ENCODE assay signal across 11 cellular contexts in genomic region chr1:40076895-40077312, GRCh38. TPM values are rescaled to one million over a fixed set of nuclear protein-coding genes. Genes with fewer than 3 reads are reported as not detected.
DNase-seq lines count a peak whose midpoint lies in the region; ATAC-seq, FAIRE-seq and TF ChIP-seq lines count a peak whose summit lies in the region.
"Had no signal": no experiment of that assay in that cellular context is flagged by ENCODE, and none has a peak within 500 bp of the region (broad histone marks: within the 10 kb centered on the region; RNA-seq: fewer than 3 reads in every experiment).

No MANE protein-coding gene starts in this region.

- peak; percentile 91 for DNase-seq in CD1c-positive myeloid dendritic cell (ENCODE audit: extremely low spot score)
- peak; percentile 64 for DNase-seq in PC-3
- DNase-seq in fibroblast of gingiva (ENCODE audit: low read depth), result peak; percentile 73
- DNase-seq in trophoblast cell, result peak; percentile 61 to 68
- no peak for DNase-seq in mesenteric fat pad (ENCODE audit: low spot score)
- no peak for DNase-seq in GM12892 (ENCODE audit: insufficient read length)
- DNase-seq in D341Med (ENCODE audit: low spot score), result no peak
- no peak for DNase-seq in activated T-helper 1 cell treated with anti-CD3 and anti-CD28 coated beads, Interleukin-12 subunit alpha, Interleukin-12 subunit beta, Interleukin-2, Interleukin-4 antibody, amounts not matched to agents 30 ng/mL and 10 ng/mL and 1 ng/mL, durations not matched to agents 14 hours and 24 hours and 36 hours (ENCODE audit: low spot score)
- DNase-seq: effector memory CD8-positive, alpha-beta T cell; ovary had no signal

- no peak overlapping the region for H3K4me3 ChIP-seq in PC-3 (ENCODE audit: low read length)
- no peak overlapping the region for H3K4me3 ChIP-seq in trophoblast cell (ENCODE audit: low read depth, low read length)
- H3K4me3 ChIP-seq: ovary had no signal

- H3K79me2 ChIP-seq in PC-3 (ENCODE audit: low read length) (no peaks in the 10 kb centered on the region), trophoblast cell (ENCODE audit: control insufficient read depth, insufficient read depth, low read length, poor library complexity) (no peaks in the 10 kb centered on the region)

- POLR2A ChIA-PET in PC-3 (lab: Charles Lee; ENCODE audit: unreplicated experiment), result no interaction called here

- H3K9me3 ChIP-seq in PC-3 (ENCODE audit: low read length), result no peaks in the 10 kb centered on the region
- H3K9me3 ChIP-seq in trophoblast cell (ENCODE audit: insufficient read depth, low read depth, low read length), result no peaks in the 10 kb centered on the region
- H3K9me3 ChIP-seq: ovary had no signal

- no peaks in the 10 kb centered on the region for H3K9me2 ChIP-seq in PC-3 (replicated peaks; ENCODE audit: low read length)

- no peak overlapping the region for H3K14ac ChIP-seq in trophoblast cell (ENCODE audit: low read length)

- no peak for FAIRE-seq in GM12892 (lab: Jason Lieb, UNC)

- no peak overlapping the region for H4K8ac ChIP-seq in trophoblast cell (ENCODE audit: low read depth, low read length)

- peaks cover 4% of the 10 kb centered on the region; the same call in 1 of the 2 replicates for H4K20me1 ChIP-seq in PC-3 (ENCODE audit: low read length)

- H2AFZ ChIP-seq in PC-3 (ENCODE audit: low read length) (no peak overlapping the region), trophoblast cell (ENCODE audit: insufficient read depth, low read length, poor library complexity) (no peak overlapping the region)

- no peak overlapping the region for H2BK5ac ChIP-seq in trophoblast cell (ENCODE audit: low read depth, low read length, poor library complexity)

- H3K27me3 Mint-ChIP-seq in activated T-helper 1 cell treated with anti-CD3 and anti-CD28 coated beads, Interleukin-12 subunit alpha, Interleukin-12 subunit beta, Interleukin-2, Interleukin-4 antibody, amounts not matched to agents 30 ng/mL and 10 ng/mL and 1 ng/mL, durations not matched to agents 14 hours and 24 hours and 36 hours (ENCODE audit: insufficient read depth), result no peaks in the 10 kb centered on the region
- H3K27me3 Mint-ChIP-seq: effector memory CD8-positive, alpha-beta T cell had no signal

- H3K4ac ChIP-seq in trophoblast cell (ENCODE audit: low read depth, low read length), result no peak overlapping the region

- no peaks in the 10 kb centered on the region for H3K27me3 ChIP-seq in PC-3 (ENCODE audit: low read length)
- no peaks in the 10 kb centered on the region for H3K27me3 ChIP-seq in trophoblast cell (ENCODE audit: insufficient read depth, low read length)
- H3K27me3 ChIP-seq: ovary had no signal

- no peaks in the 10 kb centered on the region for H3K9me3 Mint-ChIP-seq in activated T-helper 1 cell treated with anti-CD3 and anti-CD28 coated beads, Interleukin-12 subunit alpha, Interleukin-12 subunit beta, Interleukin-2, Interleukin-4 antibody, amounts not matched to agents 30 ng/mL and 10 ng/mL and 1 ng/mL, durations not matched to agents 14 hours and 24 hours and 36 hours
- H3K9me3 Mint-ChIP-seq: effector memory CD8-positive, alpha-beta T cell had no signal

- H3K18ac ChIP-seq in trophoblast cell (ENCODE audit: low read length), result no peak overlapping the region

- no peak for TF ChIP-seq POLR2A in GM12892 (IDR thresholded peaks at IDR 0.05; ENCODE audit: low read depth, low read length)

- H3K9ac ChIP-seq in PC-3 (ENCODE audit: low read length) (no peak overlapping the region), trophoblast cell (ENCODE audit: low read length) (no peak overlapping the region)

- BruUV-seq in PC-3 (replicated peaks; lab: Mats Ljungman, UMichigan), result no TSS peak

- CTCF ChIA-PET in PC-3 (lab: Charles Lee), result no interaction called here

- TF ChIP-seq CTCF in PC-3 (conservative IDR thresholded peaks at IDR 0.05; ENCODE audit: low read depth, low read length), result no peak

- 0 out of 2 replicates have a peak overlapping the region, but pooled peaks have one; percentile 11 for H3K4me2 ChIP-seq in PC-3 (ENCODE audit: low read length)
- H3K4me2 ChIP-seq in trophoblast cell (ENCODE audit: low read length), result no peak overlapping the region

- H3K36me3 ChIP-seq in PC-3 (ENCODE audit: low read depth, low read length) (peaks cover 64% of the 10 kb centered on the region), trophoblast cell (ENCODE audit: control insufficient read depth in 1 of 2, insufficient read depth in 2 of 2, low read length in 2 of 2) (peaks cover 12 to 26% of the 10 kb centered on the region in 2 experiments)
- H3K36me3 ChIP-seq: ovary had no signal

- H4K12ac ChIP-seq in trophoblast cell (ENCODE audit: low read depth, low read length), result no peak overlapping the region

- no peak overlapping the region for H4K91ac ChIP-seq in trophoblast cell (ENCODE audit: low read depth, low read length)

- H3K4me3 Mint-ChIP-seq in activated T-helper 1 cell treated with anti-CD3 and anti-CD28 coated beads, Interleukin-12 subunit alpha, Interleukin-12 subunit beta, Interleukin-2, Interleukin-4 antibody, amounts not matched to agents 30 ng/mL and 10 ng/mL and 1 ng/mL, durations not matched to agents 14 hours and 24 hours and 36 hours, result no peak overlapping the region
- H3K4me3 Mint-ChIP-seq: effector memory CD8-positive, alpha-beta T cell had no signal

- H3K79me1 ChIP-seq in trophoblast cell (ENCODE audit: low read length), result no peaks in the 10 kb centered on the region

- intact Hi-C loops in PC-3 (cut with micrococcal nuclease), result no loop called here
- intact Hi-C loops in activated T-helper 1 cell treated with anti-CD3 and anti-CD28 coated beads, Interleukin-12 subunit alpha, Interleukin-12 subunit beta, Interleukin-2, Interleukin-4 antibody, amounts not matched to agents 30 ng/mL and 10 ng/mL and 1 ng/mL, durations not matched to agents 14 hours and 24 hours and 36 hours (cut with micrococcal nuclease), result loop anchor here (5.0 kb wide), 1 partner anchor 65 kb away; no protein-coding TSS in a partner anchor

- H3K23ac ChIP-seq in trophoblast cell (ENCODE audit: low read length), result no peak overlapping the region

- peaks cover 15% of the 10 kb centered on the region for H3K4me1 ChIP-seq in PC-3 (ENCODE audit: insufficient read depth, low read length)
- H3K4me1 ChIP-seq in trophoblast cell (ENCODE audit: control insufficient read depth in 1 of 2, insufficient read depth in 2 of 2, low read length in 2 of 2), result no peaks in the 10 kb centered on the region

- peaks cover 4% of the 10 kb centered on the region for H3F3A ChIP-seq in PC-3 (ENCODE audit: low read length, unreplicated experiment)

- peak overlapping the region; percentile 25 for H3K27ac ChIP-seq in PC-3 (ENCODE audit: low read length)
- H3K27ac ChIP-seq in trophoblast cell (ENCODE audit: low read depth, low read length), result no peak overlapping the region
- H3K27ac ChIP-seq: HL-60, ovary had no signal

- no peak overlapping the region for H3K27ac Mint-ChIP-seq in activated T-helper 1 cell treated with anti-CD3 and anti-CD28 coated beads, Interleukin-12 subunit alpha, Interleukin-12 subunit beta, Interleukin-2, Interleukin-4 antibody, amounts not matched to agents 30 ng/mL and 10 ng/mL and 1 ng/mL, durations not matched to agents 14 hours and 24 hours and 36 hours

- H3K4me1 Mint-ChIP-seq in activated T-helper 1 cell treated with anti-CD3 and anti-CD28 coated beads, Interleukin-12 subunit alpha, Interleukin-12 subunit beta, Interleukin-2, Interleukin-4 antibody, amounts not matched to agents 30 ng/mL and 10 ng/mL and 1 ng/mL, durations not matched to agents 14 hours and 24 hours and 36 hours (ENCODE audit: low read depth), result peaks cover 9% of the 10 kb centered on the region

- WGBS in trophoblast cell (ENCODE audit: extremely low coverage, insufficient coverage, insufficient read length), result no CpG with 5 or more reads among the region's 5 CpGs

- no peak overlapping the region for H2BK12ac ChIP-seq in trophoblast cell (ENCODE audit: low read length)

- peaks cover 43% of the 10 kb centered on the region for H3K36me3 Mint-ChIP-seq in activated T-helper 1 cell treated with anti-CD3 and anti-CD28 coated beads, Interleukin-12 subunit alpha, Interleukin-12 subunit beta, Interleukin-2, Interleukin-4 antibody, amounts not matched to agents 30 ng/mL and 10 ng/mL and 1 ng/mL, durations not matched to agents 14 hours and 24 hours and 36 hours (ENCODE audit: low read depth)

- H2AK5ac ChIP-seq in trophoblast cell (ENCODE audit: low read length), result no peak overlapping the region

- no peak overlapping the region for H2BK120ac ChIP-seq in trophoblast cell (ENCODE audit: insufficient read depth, low read length, poor library complexity)

- peak; percentile 89 for ATAC-seq in PC-3
- ATAC-seq: effector memory CD8-positive, alpha-beta T cell had no signal

RNA-seq across cellular contexts. Expression of gene PPT1, which starts 20.1 kb away (rescaled TPM):
- total RNA-seq in PC-3 (2014; rRNA removed), result 63.9 and 72.9 TPM in 2 replicates
- polyA plus RNA-seq in trophoblast cell (2013), result 65.0 and 65.2 TPM in 2 replicates
- total RNA-seq in mesenteric fat pad, result 94.0 TPM
- polyA plus RNA-seq in GM12892 (2012; ENCODE audit: missing spikeins), result 72.1 TPM
- total RNA-seq in activated T-helper 1 cell treated with anti-CD3 and anti-CD28 coated beads, Interleukin-12 subunit alpha, Interleukin-12 subunit beta, Interleukin-2, Interleukin-4 antibody, amounts not matched to agents 30 ng/mL and 10 ng/mL and 1 ng/mL, durations not matched to agents 14 hours and 24 hours and 36 hours, result 101 and 110 TPM in 2 replicates

RNA-seq across cellular contexts. Expression of gene CAP1, which starts 36.4 kb away (rescaled TPM):
- 214 and 243 TPM in 2 replicates for total RNA-seq in PC-3 (2014; rRNA removed)
- 402 and 406 TPM in 2 replicates for polyA plus RNA-seq in trophoblast cell (2013)
- 381 TPM for total RNA-seq in mesenteric fat pad
- polyA plus RNA-seq in GM12892 (2012; ENCODE audit: missing spikeins), result 311 TPM
- 421 and 435 TPM in 2 replicates for total RNA-seq in activated T-helper 1 cell treated with anti-CD3 and anti-CD28 coated beads, Interleukin-12 subunit alpha, Interleukin-12 subunit beta, Interleukin-2, Interleukin-4 antibody, amounts not matched to agents 30 ng/mL and 10 ng/mL and 1 ng/mL, durations not matched to agents 14 hours and 24 hours and 36 hours

Comparison
In these comparisons a context has a peak if more than half of its experiments do, and no peak if none do; other contexts are left out.
1. DNase-seq: peak in CD1c-positive myeloid dendritic cell (single experiment), PC-3 (single experiment), fibroblast of gingiva (single experiment) and trophoblast cell (2 of 2); none in mesenteric fat pad (single experiment), GM12892 (single experiment), D341Med (single experiment) and activated T-helper 1 cell treated with anti-CD3 and anti-CD28 coated beads, Interleukin-12 subunit alpha, Interleukin-12 subunit beta, Interleukin-2, Interleukin-4 antibody, amounts not matched to agents 30 ng/mL and 10 ng/mL and 1 ng/mL, durations not matched to agents 14 hours and 24 hours and 36 hours (single experiment).